ENCODE assay signal across 14 cellular contexts in the genomic region with DNA sequence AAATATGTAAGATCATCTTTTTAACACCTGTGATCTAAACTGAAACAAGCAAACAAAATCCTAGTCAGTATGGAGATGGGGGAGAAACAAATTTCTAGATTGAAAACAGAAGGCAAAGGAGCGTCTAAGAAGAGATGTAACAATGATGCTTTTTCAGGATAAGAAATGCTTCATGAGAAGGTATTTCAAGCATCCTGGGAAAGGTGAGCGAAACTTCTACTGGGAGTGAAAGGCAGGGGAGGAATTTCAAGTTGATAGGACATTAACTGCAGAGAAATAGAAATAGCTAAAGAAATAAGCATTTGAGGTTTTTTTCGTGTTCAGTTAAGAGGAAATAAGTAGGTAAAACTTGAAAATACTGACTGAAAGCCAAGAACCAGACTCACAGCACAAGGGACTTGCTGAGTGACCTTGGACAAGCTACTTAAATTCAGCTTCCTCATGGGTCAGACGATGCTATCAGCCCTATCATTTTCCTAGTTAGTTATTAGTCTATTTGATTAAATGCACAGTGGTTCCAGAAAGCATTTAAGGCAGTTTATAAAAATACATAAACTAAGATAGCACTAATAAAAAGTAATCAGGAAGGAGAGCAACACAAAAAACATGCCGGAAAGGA.
DNase-seq lines count a peak whose midpoint lies in the region; ATAC-seq and TF ChIP-seq lines count a peak whose summit lies in the region.
"Had no signal": no experiment of that assay in that cellular context is flagged by ENCODE, and none has a peak within 500 bp of the region (broad histone marks: within the 10 kb centered on the region; RNA-seq: fewer than 3 reads in every experiment).

No MANE protein-coding gene starts in this region.

- peaks cover 39% of the 10 kb centered on the region for H3K4me1 ChIP-seq in psoas muscle

- ATAC-seq in psoas muscle (no peak), GM18861 (IDR thresholded peaks at IDR 0.05; ENCODE audit: unreplicated experiment) (no peak)
- ATAC-seq in CD4-positive, alpha-beta T cell (ENCODE audit: poor library complexity): no peak
- ATAC-seq: PC-3 had no signal

- TF ChIP-seq CTCF in LNCaP clone FGC (IDR thresholded peaks at IDR 0.05; ENCODE audit: control insufficient read depth, extremely low read depth, insufficient read depth) (no peak), psoas muscle (IDR thresholded peaks at IDR 0.05) (no peak)
- TF ChIP-seq CTCF in CD4-positive, alpha-beta T cell (IDR thresholded peaks at IDR 0.05): no peak

- H3K27ac Mint-ChIP-seq in CD4-positive, alpha-beta T cell: no peak overlapping the region
- no peak overlapping the region for H3K27ac Mint-ChIP-seq in activated naive CD8-positive, alpha-beta T cell treated with anti-CD3 and anti-CD28 coated beads for 36 hours
- H3K27ac Mint-ChIP-seq: CD8-positive, alpha-beta memory T cell had no signal

- no peaks in the 10 kb centered on the region for H3K27me3 Mint-ChIP-seq in CD4-positive, alpha-beta T cell
- peaks cover 4% of the 10 kb centered on the region for H3K27me3 Mint-ChIP-seq in activated naive CD8-positive, alpha-beta T cell treated with anti-CD3 and anti-CD28 coated beads for 36 hours

- DNase-seq in LNCaP clone FGC (ENCODE audit: low read depth) (peak; percentile 22), medulla oblongata (ENCODE audit: extremely low spot score) (peak; percentile 21), psoas muscle (no peak)
- no peak for DNase-seq in CD4-positive, alpha-beta T cell
- no peak for DNase-seq in activated naive CD8-positive, alpha-beta T cell treated with anti-CD3 and anti-CD28 coated beads for 36 hours
- DNase-seq: ACHN; BE2C; CD8-positive, alpha-beta memory T cell; IMR-90; NCI-H2029 treated with DMSO at 0.1 percent for 48 hours; NCI-H226; PC-3 had no signal

- no peaks in the 10 kb centered on the region for H3K27me3 ChIP-seq in psoas muscle (ENCODE audit: insufficient read depth in 3 of 3, low read length in 2 of 3)
- H3K27me3 ChIP-seq in CD4-positive, alpha-beta T cell (ENCODE audit: control insufficient read depth, insufficient read depth, low read length): no peaks in the 10 kb centered on the region
- H3K27me3 ChIP-seq: BE2C had no signal

- no peaks in the 10 kb centered on the region for H3K36me3 ChIP-seq in psoas muscle (ENCODE audit: insufficient read depth in 1 of 2, low read depth in 1 of 2)
- H3K36me3 ChIP-seq: BE2C had no signal

- no peaks in the 10 kb centered on the region for H3K9me3 ChIP-seq in psoas muscle
- H3K9me3 ChIP-seq in CD4-positive, alpha-beta T cell (ENCODE audit: control insufficient read depth, low read length): no peaks in the 10 kb centered on the region
- H3K9me3 ChIP-seq: BE2C had no signal

- CTCF ChIA-PET in CD4-positive, alpha-beta T cell (lab: Charles Lee): no interaction called here

- H3K4me3 ChIP-seq in LNCaP clone FGC (ENCODE audit: low read depth, low read length) (no peak overlapping the region), psoas muscle (no peak overlapping the region)

- H3K9me3 Mint-ChIP-seq in CD4-positive, alpha-beta T cell: no peaks in the 10 kb centered on the region
- H3K9me3 Mint-ChIP-seq in activated naive CD8-positive, alpha-beta T cell treated with anti-CD3 and anti-CD28 coated beads for 36 hours: no peaks in the 10 kb centered on the region
- H3K9me3 Mint-ChIP-seq: CD8-positive, alpha-beta memory T cell had no signal

- WGBS in psoas muscle, 3 donors: 73 to 83% (median 77%) methylated on average over 5 of the region's 5 CpGs

- POLR2A ChIA-PET in CD4-positive, alpha-beta T cell (lab: Charles Lee): no interaction called here

- H3K27ac ChIP-seq in angular gyrus (ENCODE audit: low read depth, low read length): peak overlapping the region; percentile 64
- H3K27ac ChIP-seq in psoas muscle: peak overlapping the region; percentile 32
- H3K27ac ChIP-seq in CD4-positive, alpha-beta T cell (ENCODE audit: low read depth, low read length): no peak overlapping the region

- intact Hi-C loops in psoas muscle (cut with DNase I): no loop called here
- intact Hi-C loops in CD4-positive, alpha-beta T cell (cut with DNase I, micrococcal nuclease): no loop called here

- H3K4me1 Mint-ChIP-seq in CD4-positive, alpha-beta T cell (ENCODE audit: low read depth): no peaks in the 10 kb centered on the region
- peaks cover 24% of the 10 kb centered on the region for H3K4me1 Mint-ChIP-seq in activated naive CD8-positive, alpha-beta T cell treated with anti-CD3 and anti-CD28 coated beads for 36 hours
- H3K4me1 Mint-ChIP-seq: CD8-positive, alpha-beta memory T cell had no signal

- H3K36me3 Mint-ChIP-seq in CD4-positive, alpha-beta T cell (ENCODE audit: low read depth): no peaks in the 10 kb centered on the region
- no peaks in the 10 kb centered on the region for H3K36me3 Mint-ChIP-seq in activated naive CD8-positive, alpha-beta T cell treated with anti-CD3 and anti-CD28 coated beads for 36 hours
- H3K36me3 Mint-ChIP-seq: CD8-positive, alpha-beta memory T cell had no signal

- no peak overlapping the region for H3K4me3 Mint-ChIP-seq in CD4-positive, alpha-beta T cell
- H3K4me3 Mint-ChIP-seq in activated naive CD8-positive, alpha-beta T cell treated with anti-CD3 and anti-CD28 coated beads for 36 hours: no peak overlapping the region
- H3K4me3 Mint-ChIP-seq: CD8-positive, alpha-beta memory T cell had no signal

Comparison
In these comparisons a context has a peak if more than half of its experiments do, and no peak if none do; other contexts are left out.
1. DNase-seq: peak in LNCaP clone FGC (single experiment) and medulla oblongata (single experiment); none in psoas muscle (0 of 2), CD4-positive, alpha-beta T cell (0 of 10) and activated naive CD8-positive, alpha-beta T cell treated with anti-CD3 and anti-CD28 coated beads for 36 hours (single experiment).